Comparison of ENCODE assay signal across 19 cellular contexts in genomic region chr13:90918551-90918950, GRCh38.
DNase-seq lines count a peak whose midpoint lies in the region; ATAC-seq and TF ChIP-seq lines count a peak whose summit lies in the region.
"Had no signal": no experiment of that assay in that cellular context is flagged by ENCODE, and none has a peak within 500 bp of the region (broad histone marks: within the 10 kb centered on the region; RNA-seq: fewer than 3 reads in every experiment).

No MANE protein-coding gene starts in this region.

- no peak overlapping the region for H2BK5ac ChIP-seq in neuronal stem cell (ENCODE audit: low read length)

- H4K8ac ChIP-seq in neuronal stem cell (ENCODE audit: low read depth, low read length): no peak overlapping the region

- H3K36me3 ChIP-seq in SK-N-MC (ENCODE audit: insufficient read depth, low read length) (no peaks in the 10 kb centered on the region), neuronal stem cell (replicated peaks in 1 of 2; ENCODE audit: control insufficient read depth in 2 of 2, insufficient read depth in 2 of 2, low read length in 2 of 2) (no peaks in the 10 kb centered on the region)

- peak overlapping the region; percentile 39 for H2AFZ ChIP-seq in neuronal stem cell (ENCODE audit: low read length)

- H3K79me1 ChIP-seq in neuronal stem cell (ENCODE audit: low read depth, low read length): no peaks in the 10 kb centered on the region

- no peak overlapping the region for H2AK5ac ChIP-seq in neuronal stem cell (ENCODE audit: low read depth, low read length)

- H2BK15ac ChIP-seq in neuronal stem cell (ENCODE audit: low read length): no peak overlapping the region

- no peak overlapping the region for H2BK12ac ChIP-seq in neuronal stem cell (ENCODE audit: low read length)

- TF ChIP-seq CTCF in fibroblast of mammary gland (conservative IDR thresholded peaks at IDR 0.05; ENCODE audit: control insufficient read depth, insufficient read depth, low read depth, low read length): no peak

- WGBS in neuronal stem cell (ENCODE audit: extremely low coverage in 2 of 2, insufficient read length in 2 of 2, insufficient replicate concordance in 1 of 2), 2 donors: no CpG with 5 or more reads among the region's 2 CpGs

- H3K27ac ChIP-seq in SK-N-MC: peak overlapping the region; percentile 85
- H3K27ac ChIP-seq in neuronal stem cell (replicated peaks; ENCODE audit: low read length): no peak overlapping the region
- H3K27ac ChIP-seq: C4-2B had no signal

- no peak for ATAC-seq in HG03378 (IDR thresholded peaks at IDR 0.05; ENCODE audit: unreplicated experiment)
- ATAC-seq in HG02973 (IDR thresholded peaks at IDR 0.05; ENCODE audit: unreplicated experiment): no peak
- ATAC-seq: GM12878; naive thymus-derived CD4-positive, alpha-beta T cell; right cardiac atrium; stimulated activated naive B cell treated with anti-CD40 and anti-IgM and Interleukin-4, amounts not matched to agents 10 μg/mL and 1 μg/mL and 100 μg/mL, for 72 hours had no signal

- no peaks in the 10 kb centered on the region for H3K9me3 ChIP-seq in SK-N-MC (ENCODE audit: low read depth, low read length)
- no peaks in the 10 kb centered on the region for H3K9me3 ChIP-seq in neuronal stem cell (replicated peaks in 1 of 2; ENCODE audit: control insufficient read depth in 2 of 2, insufficient read depth in 1 of 2, low read depth in 1 of 2, low read length in 2 of 2)

- H3K14ac ChIP-seq in neuronal stem cell (ENCODE audit: low read length): no peak overlapping the region

- no peak overlapping the region for H4K91ac ChIP-seq in neuronal stem cell (ENCODE audit: low read depth, low read length, poor library complexity)

- H3K4ac ChIP-seq in neuronal stem cell (ENCODE audit: low read length): no peak overlapping the region

- no peak overlapping the region for H3K23ac ChIP-seq in neuronal stem cell (ENCODE audit: low read depth, low read length, poor library complexity)

- H3K4me2 ChIP-seq in neuronal stem cell (ENCODE audit: insufficient read depth, low read length, poor library complexity, severe bottlenecking): no peak overlapping the region

- H3K4me3 ChIP-seq in SK-N-MC (peak overlapping the region; percentile 39; the same call in 1 of the 2 replicates), fibroblast of mammary gland (ENCODE audit: control insufficient read depth, low read depth, low read length) (no peak overlapping the region), neuronal stem cell (ENCODE audit: low read length in 2 of 2) (no peak overlapping the region)
- H3K4me3 ChIP-seq: GM12878 had no signal

- no peak overlapping the region for H3K9ac ChIP-seq in SK-N-MC (ENCODE audit: insufficient read length)
- H3K9ac ChIP-seq in neuronal stem cell (ENCODE audit: low read depth, low read length, poor library complexity): no peak overlapping the region

- no peak overlapping the region for H2BK120ac ChIP-seq in neuronal stem cell (ENCODE audit: low read depth, low read length)

- H3K27me3 ChIP-seq in neuronal stem cell (ENCODE audit: control insufficient read depth in 3 of 3, insufficient read depth in 3 of 3, low read depth in 1 of 3, low read length in 3 of 3): no peaks in the 10 kb centered on the region

- H3K18ac ChIP-seq in neuronal stem cell (ENCODE audit: low read length): no peak overlapping the region

- DNase-seq in H4 (ENCODE audit: low spot score) (peak; percentile 43), SK-N-MC (ENCODE audit: low read depth, low spot score) (peak; percentile 61), fibroblast of mammary gland (ENCODE audit: low read depth) (peak; percentile 45), neuronal stem cell (ENCODE audit: low spot score) (no peak), NOMO-1 treated with dmso at 0.1 percent for 144 hours (lab: John Stamatoyannopoulos, UW; ENCODE audit: unreplicated experiment) (no peak), SK-N-DZ (ENCODE audit: low spot score) (no peak)
- DNase-seq: activated CD4-positive, alpha-beta T cell treated with anti-CD3 and anti-CD28 coated beads, Interleukin-2, amount 50 U/mL, for 4 hours; aorta; glutamatergic neuron; left cardiac atrium; naive thymus-derived CD4-positive, alpha-beta T cell; NCI-H1417; NCI-H526; right cardiac atrium; stimulated activated naive B cell treated with anti-CD40 and anti-IgM and Interleukin-4, amounts not matched to agents 10 μg/mL and 1 μg/mL and 100 μg/mL, for 72 hours had no signal

- peaks cover 0 to 4% of the 10 kb centered on the region in 2 donors for H3K4me1 ChIP-seq in neuronal stem cell (ENCODE audit: control insufficient read depth in 2 of 2, insufficient read depth in 1 of 2, low read depth in 1 of 2, low read length in 2 of 2)

Comparison
In these comparisons a context has a peak if more than half of its experiments do, and no peak if none do; other contexts are left out.
1. DNase-seq: peak in H4 (single experiment), SK-N-MC (single experiment) and fibroblast of mammary gland (single experiment); none in neuronal stem cell (single experiment), NOMO-1 treated with dmso at 0.1 percent for 144 hours (single experiment) and SK-N-DZ (single experiment).